In genomic region chr7:80603940-80604339, GRCh38 we compare ENCODE assay signal across 18 cellular contexts. TPM values are rescaled to one million over a fixed set of nuclear protein-coding genes. Genes with fewer than 3 reads are reported as not detected.
"Had no signal": no experiment of that assay in that cellular context is flagged by ENCODE, and none has a peak within 500 bp of the region (broad histone marks: within the 10 kb centered on the region; RNA-seq: fewer than 3 reads in every experiment).

No MANE protein-coding gene starts in this region.

- H3K9me3 ChIP-seq: esophagus squamous epithelium, prostate gland, spleen, testis, upper lobe of right lung had no signal

- ATAC-seq: activated naive CD8-positive, alpha-beta T cell treated with anti-CD3 and anti-CD28 coated beads, Interleukin-2, amount 50 U/mL, for 24 hours; activated T-helper 17 cell treated with anti-CD3 and anti-CD28 coated beads, Interleukin-2, amount 50 U/mL, for 72 hours; sciatic nerve had no signal

- H3K4me3 ChIP-seq: esophagus squamous epithelium, prostate gland, spleen, testis, upper lobe of right lung had no signal

- H3K36me3 ChIP-seq: esophagus squamous epithelium, prostate gland, spleen, upper lobe of right lung, WERI-Rb-1 had no signal

- H3K27me3 ChIP-seq: esophagus squamous epithelium, spleen, testis, upper lobe of right lung had no signal

- FAIRE-seq: endothelial cell of umbilical vein had no signal

- H3K4me1 ChIP-seq: esophagus squamous epithelium, prostate gland, spleen, testis, upper lobe of right lung had no signal

- DNase-seq: activated CD4-positive, alpha-beta T cell treated with anti-CD3 and anti-CD28 coated beads, Interleukin-2, amount 50 U/mL, for 48 hours; activated naive CD4-positive, alpha-beta T cell treated with anti-CD3 and anti-CD28 coated beads for 36 hours; activated naive CD8-positive, alpha-beta T cell treated with anti-CD3 and anti-CD28 coated beads, Interleukin-2, amount 50 U/mL, for 24 hours; aorta; cerebellar nuclear complex; effector CD8-positive, alpha-beta T cell; esophagus squamous epithelium; glutamatergic neuron; kidney glomerular epithelial cell; occipital lobe; spleen; testis; upper lobe of right lung; WERI-Rb-1 had no signal

- H3K27ac ChIP-seq: esophagus squamous epithelium, prostate gland, spleen, testis, upper lobe of right lung, WERI-Rb-1 had no signal

RNA-seq across cellular contexts. Expression of gene CD36, which starts 34.5 kb away (rescaled TPM):
- total RNA-seq: activated naive CD4-positive, alpha-beta T cell treated with anti-CD3 and anti-CD28 coated beads for 36 hours; activated T-helper 17 cell treated with anti-CD3 and anti-CD28 coated beads, Interleukin-2, amount 50 U/mL, for 72 hours had no signal
